Comparison of ENCODE assay signal across 8 cellular contexts in the genomic region with DNA sequence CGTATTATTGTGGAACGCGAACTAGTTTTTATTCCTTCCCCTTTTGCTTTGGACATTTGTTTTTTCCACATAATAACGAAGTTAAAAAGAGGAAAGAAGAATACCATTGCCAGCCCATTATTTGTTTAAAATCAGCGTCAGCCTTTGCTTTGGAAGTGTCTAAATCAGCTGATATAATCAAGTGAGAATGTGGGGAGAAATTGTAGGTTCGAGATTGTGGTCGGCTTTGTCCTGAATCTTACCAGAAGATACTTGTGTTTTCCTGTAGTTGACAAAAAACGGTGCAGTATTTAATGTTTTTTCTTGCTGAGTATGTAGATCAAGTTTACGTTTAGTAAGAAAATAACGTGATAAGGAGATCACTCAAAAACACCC. TPM values are rescaled to one million over a fixed set of nuclear protein-coding genes. Genes with fewer than 3 reads are reported as not detected.
DNase-seq lines count a peak whose midpoint lies in the region; ATAC-seq and TF ChIP-seq lines count a peak whose summit lies in the region.

No MANE protein-coding gene starts in this region.

- H3K4me1 Mint-ChIP-seq in activated CD4-positive, alpha-beta memory T cell treated with anti-CD3 and anti-CD28 coated beads for 36 hours (ENCODE audit: low read depth) = peaks cover 21% of the 10 kb centered on the region

- H3K9me3 ChIP-seq in BE2C (no peaks in the 10 kb centered on the region), HEK293 (ENCODE audit: control insufficient read depth, insufficient read depth, low read depth, low read length) (no peaks in the 10 kb centered on the region)

- POLR2A ChIA-PET in HEK293 (lab: Yijun Ruan, JAX) = interaction anchor here (1.3 to 4.3 kb wide), 11 partner anchors 12 to 843 kb away, joined by 6 to 32 read pairs (median 10); a partner anchor contains a TSS
- POLR2A ChIA-PET in activated CD4-positive, alpha-beta memory T cell treated with anti-CD3 and anti-CD28 coated beads for 36 hours (lab: Charles Lee) = interaction anchor here (0.7 to 2.1 kb wide), 10 partner anchors 8 to 779 kb away, joined by 3 to 15 read pairs (median 5); a partner anchor contains a TSS

- H3K27ac Mint-ChIP-seq in activated CD4-positive, alpha-beta memory T cell treated with anti-CD3 and anti-CD28 coated beads for 36 hours = peak overlapping the region; percentile 99

- H3K27ac ChIP-seq in HEK293 (ENCODE audit: extremely low read depth, low read depth, low read length) = peak overlapping the region; percentile 88

- H3K36me3 ChIP-seq in BE2C (no peaks in the 10 kb centered on the region), HEK293 (ENCODE audit: control insufficient read depth in 2 of 2, insufficient read depth in 1 of 2, low read length in 2 of 2) (no peaks in the 10 kb centered on the region)

- H3K9me3 Mint-ChIP-seq in activated CD4-positive, alpha-beta memory T cell treated with anti-CD3 and anti-CD28 coated beads for 36 hours = no peaks in the 10 kb centered on the region

- CTCF ChIA-PET in HEK293 (lab: Yijun Ruan, JAX) = interaction anchor here (0.6 to 1.0 kb wide), 5 partner anchors 12 to 771 kb away, joined by 3 to 5 read pairs (median 3); no protein-coding TSS in a partner anchor
- CTCF ChIA-PET in activated CD4-positive, alpha-beta memory T cell treated with anti-CD3 and anti-CD28 coated beads for 36 hours (lab: Charles Lee) = interaction anchor here (0.7 to 1.4 kb wide), 4 partner anchors 44 to 295 kb away, joined by 3 to 4 read pairs (median 4); no protein-coding TSS in a partner anchor

- TF ChIP-seq CTCF in BE2C (IDR thresholded peaks at IDR 0.05; ENCODE audit: low read depth, low read length) = no peak
- no peak for TF ChIP-seq CTCF in HEK293 (tag by site-specific recombination; IDR thresholded peaks at IDR 0.05)
- no peak for TF ChIP-seq CTCF in retinal pigment epithelial cell (conservative IDR thresholded peaks at IDR 0.05; ENCODE audit: low read depth, low read length)

- intact Hi-C loops in activated CD4-positive, alpha-beta memory T cell treated with anti-CD3 and anti-CD28 coated beads for 36 hours (cut with micrococcal nuclease) = loop anchor here (2.0 to 5.0 kb wide), 9 partner anchors 99 to 1397 kb away; a partner anchor contains a TSS

- H3K36me3 Mint-ChIP-seq in activated CD4-positive, alpha-beta memory T cell treated with anti-CD3 and anti-CD28 coated beads for 36 hours = peaks cover 9% of the 10 kb centered on the region

- H3K4me3 Mint-ChIP-seq in activated CD4-positive, alpha-beta memory T cell treated with anti-CD3 and anti-CD28 coated beads for 36 hours = peak overlapping the region; percentile 95

- DNase-seq in BE2C = no peak
- no peak for DNase-seq in activated CD4-positive, alpha-beta memory T cell treated with anti-CD3 and anti-CD28 coated beads for 36 hours
- DNase-seq in glomerular endothelial cell (ENCODE audit: extremely low read depth, low read depth, low spot score) = peak; percentile 7
- DNase-seq in retinal pigment epithelial cell (ENCODE audit: low read depth) = no peak
- DNase-seq in effector CD4-positive, alpha-beta T cell = no peak

- ATAC-seq in GM18520 (IDR thresholded peaks at IDR 0.05; ENCODE audit: unreplicated experiment) (no peak), HG03432 (IDR thresholded peaks at IDR 0.05; ENCODE audit: unreplicated experiment) (no peak)

- H3K4me1 ChIP-seq in BE2C (no peaks in the 10 kb centered on the region), HEK293 (ENCODE audit: control insufficient read depth, insufficient read depth, low read length) (no peaks in the 10 kb centered on the region)

- H3K4me3 ChIP-seq in BE2C (ENCODE audit: low read depth, low read length) (peak overlapping the region; percentile 77), HEK293 (ENCODE audit: low read depth, low read length) (peak overlapping the region; percentile 73), retinal pigment epithelial cell (ENCODE audit: low read length) (peak overlapping the region; percentile 52)

- H3K27me3 ChIP-seq in BE2C = no peaks in the 10 kb centered on the region

- H3K27me3 Mint-ChIP-seq in activated CD4-positive, alpha-beta memory T cell treated with anti-CD3 and anti-CD28 coated beads for 36 hours = no peaks in the 10 kb centered on the region

TF ChIP-seq in HEK293, 187 proteins besides CTCF, POLR2A, EP300 and RAD21:
- 0 out of 2 replicates have a peak, but pooled peaks have one; percentile 24 for TF ChIP-seq ZNF335 (tag by site-specific recombination; conservative IDR thresholded peaks at IDR 0.05)
- TF ChIP-seq, protein P1, sequence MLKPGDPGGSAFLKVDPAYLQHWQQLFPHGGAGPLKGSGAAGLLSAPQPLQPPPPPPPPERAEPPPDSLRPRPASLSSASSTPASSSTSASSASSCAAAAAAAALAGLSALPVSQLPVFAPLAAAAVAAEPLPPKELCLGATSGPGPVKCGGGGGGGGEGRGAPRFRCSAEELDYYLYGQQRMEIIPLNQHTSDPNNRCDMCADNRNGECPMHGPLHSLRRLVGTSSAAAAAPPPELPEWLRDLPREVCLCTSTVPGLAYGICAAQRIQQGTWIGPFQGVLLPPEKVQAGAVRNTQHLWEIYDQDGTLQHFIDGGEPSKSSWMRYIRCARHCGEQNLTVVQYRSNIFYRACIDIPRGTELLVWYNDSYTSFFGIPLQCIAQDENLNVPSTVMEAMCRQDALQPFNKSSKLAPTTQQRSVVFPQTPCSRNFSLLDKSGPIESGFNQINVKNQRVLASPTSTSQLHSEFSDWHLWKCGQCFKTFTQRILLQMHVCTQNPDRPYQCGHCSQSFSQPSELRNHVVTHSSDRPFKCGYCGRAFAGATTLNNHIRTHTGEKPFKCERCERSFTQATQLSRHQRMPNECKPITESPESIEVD (tag by site-specific recombination; IDR thresholded peaks at IDR 0.05) = 0 out of 2 replicates have a peak, but pooled peaks have one; percentile 21
- TF ChIP-seq, protein P2, sequence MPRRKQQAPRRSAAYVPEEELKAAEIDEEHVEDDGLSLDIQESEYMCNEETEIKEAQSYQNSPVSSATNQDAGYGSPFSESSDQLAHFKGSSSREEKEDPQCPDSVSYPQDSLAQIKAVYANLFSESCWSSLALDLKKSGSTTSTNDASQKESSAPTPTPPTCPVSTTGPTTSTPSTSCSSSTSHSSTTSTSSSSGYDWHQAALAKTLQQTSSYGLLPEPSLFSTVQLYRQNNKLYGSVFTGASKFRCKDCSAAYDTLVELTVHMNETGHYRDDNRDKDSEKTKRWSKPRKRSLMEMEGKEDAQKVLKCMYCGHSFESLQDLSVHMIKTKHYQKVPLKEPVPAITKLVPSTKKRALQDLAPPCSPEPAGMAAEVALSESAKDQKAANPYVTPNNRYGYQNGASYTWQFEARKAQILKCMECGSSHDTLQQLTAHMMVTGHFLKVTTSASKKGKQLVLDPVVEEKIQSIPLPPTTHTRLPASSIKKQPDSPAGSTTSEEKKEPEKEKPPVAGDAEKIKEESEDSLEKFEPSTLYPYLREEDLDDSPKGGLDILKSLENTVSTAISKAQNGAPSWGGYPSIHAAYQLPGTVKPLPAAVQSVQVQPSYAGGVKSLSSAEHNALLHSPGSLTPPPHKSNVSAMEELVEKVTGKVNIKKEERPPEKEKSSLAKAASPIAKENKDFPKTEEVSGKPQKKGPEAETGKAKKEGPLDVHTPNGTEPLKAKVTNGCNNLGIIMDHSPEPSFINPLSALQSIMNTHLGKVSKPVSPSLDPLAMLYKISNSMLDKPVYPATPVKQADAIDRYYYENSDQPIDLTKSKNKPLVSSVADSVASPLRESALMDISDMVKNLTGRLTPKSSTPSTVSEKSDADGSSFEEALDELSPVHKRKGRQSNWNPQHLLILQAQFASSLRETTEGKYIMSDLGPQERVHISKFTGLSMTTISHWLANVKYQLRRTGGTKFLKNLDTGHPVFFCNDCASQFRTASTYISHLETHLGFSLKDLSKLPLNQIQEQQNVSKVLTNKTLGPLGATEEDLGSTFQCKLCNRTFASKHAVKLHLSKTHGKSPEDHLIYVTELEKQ (tag by site-specific recombination; IDR thresholded peaks at IDR 0.05; ENCODE audit: borderline replicate concordance) = no peak
- TF ChIP-seq, protein P3, sequence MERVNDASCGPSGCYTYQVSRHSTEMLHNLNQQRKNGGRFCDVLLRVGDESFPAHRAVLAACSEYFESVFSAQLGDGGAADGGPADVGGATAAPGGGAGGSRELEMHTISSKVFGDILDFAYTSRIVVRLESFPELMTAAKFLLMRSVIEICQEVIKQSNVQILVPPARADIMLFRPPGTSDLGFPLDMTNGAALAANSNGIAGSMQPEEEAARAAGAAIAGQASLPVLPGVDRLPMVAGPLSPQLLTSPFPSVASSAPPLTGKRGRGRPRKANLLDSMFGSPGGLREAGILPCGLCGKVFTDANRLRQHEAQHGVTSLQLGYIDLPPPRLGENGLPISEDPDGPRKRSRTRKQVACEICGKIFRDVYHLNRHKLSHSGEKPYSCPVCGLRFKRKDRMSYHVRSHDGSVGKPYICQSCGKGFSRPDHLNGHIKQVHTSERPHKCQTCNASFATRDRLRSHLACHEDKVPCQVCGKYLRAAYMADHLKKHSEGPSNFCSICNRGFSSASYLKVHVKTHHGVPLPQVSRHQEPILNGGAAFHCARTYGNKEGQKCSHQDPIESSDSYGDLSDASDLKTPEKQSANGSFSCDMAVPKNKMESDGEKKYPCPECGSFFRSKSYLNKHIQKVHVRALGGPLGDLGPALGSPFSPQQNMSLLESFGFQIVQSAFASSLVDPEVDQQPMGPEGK (tag by site-specific recombination; IDR thresholded peaks at IDR 0.05) = no peak

RNA-seq across cellular contexts. Expression of a gene that starts 0.9 kb away (rescaled TPM):
- 23.2 TPM for polyA plus RNA-seq in BE2C (2012; ENCODE audit: insufficient read depth, insufficient read length, low read depth)
- total RNA-seq in activated CD4-positive, alpha-beta memory T cell treated with anti-CD3 and anti-CD28 coated beads for 36 hours = 10 to 100 TPM; 45.4 to 48.2 TPM
- 18.3 and 24.5 TPM in 2 replicates for total RNA-seq in glomerular endothelial cell
